1 cellular context compared by ENCODE assay signal in genomic region chr19:3679138-3679537, GRCh38.
A peak's percentile ranks its signal among the peaks of the same experiment; 100 is the strongest.
TF ChIP-seq lines count a peak whose summit lies in the region.

No MANE protein-coding gene starts in this region.

TF ChIP-seq in HEK293, 187 proteins besides CTCF, POLR2A, EP300 and RAD21 (continued from another document):
- no peak for TF ChIP-seq PRDM2 (tag by site-specific recombination; IDR thresholded peaks at IDR 0.05; ENCODE audit: borderline replicate concordance)
- peak; percentile 50 for TF ChIP-seq ZNF623 (tag by site-specific recombination; IDR thresholded peaks at IDR 0.05)
- TF ChIP-seq ZFP37 (tag by site-specific recombination; IDR thresholded peaks at IDR 0.05): no peak
- no peak for TF ChIP-seq INSM2 (tag by site-specific recombination; IDR thresholded peaks at IDR 0.05)
- no peak for TF ChIP-seq ZNF449 (tag by site-specific recombination; IDR thresholded peaks at IDR 0.05)
- TF ChIP-seq ZNF549 (tag by site-specific recombination; IDR thresholded peaks at IDR 0.05): no peak
